In the genomic region with DNA sequence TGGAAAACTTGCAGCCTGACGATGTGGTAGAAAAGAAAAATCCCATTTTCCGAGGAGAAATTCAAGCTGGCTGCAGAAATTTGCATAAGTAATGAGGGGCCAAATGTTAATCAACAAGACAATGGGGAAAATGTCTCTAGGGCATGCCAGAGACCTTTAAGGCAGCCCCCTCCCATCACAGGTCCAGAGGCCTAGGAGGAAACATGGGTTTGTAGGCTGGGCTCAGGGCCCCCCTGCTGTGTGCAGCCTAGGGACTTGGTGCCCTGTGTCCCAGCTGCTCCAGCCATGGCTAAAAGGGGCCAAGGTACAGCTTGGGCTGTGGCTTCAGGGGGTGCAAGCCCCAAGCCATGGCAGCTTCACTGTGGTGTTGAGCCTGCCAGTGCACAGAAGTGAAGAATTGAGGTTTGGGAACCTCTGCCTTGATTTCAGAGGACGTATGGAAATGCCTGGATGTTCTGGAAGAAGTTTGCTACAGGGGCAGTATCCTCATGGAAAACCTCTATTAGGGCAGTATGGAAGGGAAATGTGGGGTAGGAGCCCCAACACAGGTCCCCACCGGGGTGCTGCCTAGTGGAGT, we compare ENCODE assay signal across 1 cellular context.
TF ChIP-seq lines count a peak whose summit lies in the region.

No MANE protein-coding gene starts in this region.

TF ChIP-seq in WTC11, 78 proteins besides CTCF, POLR2A, EP300 and RAD21 (continued from another document):
- TF ChIP-seq, protein P1, sequence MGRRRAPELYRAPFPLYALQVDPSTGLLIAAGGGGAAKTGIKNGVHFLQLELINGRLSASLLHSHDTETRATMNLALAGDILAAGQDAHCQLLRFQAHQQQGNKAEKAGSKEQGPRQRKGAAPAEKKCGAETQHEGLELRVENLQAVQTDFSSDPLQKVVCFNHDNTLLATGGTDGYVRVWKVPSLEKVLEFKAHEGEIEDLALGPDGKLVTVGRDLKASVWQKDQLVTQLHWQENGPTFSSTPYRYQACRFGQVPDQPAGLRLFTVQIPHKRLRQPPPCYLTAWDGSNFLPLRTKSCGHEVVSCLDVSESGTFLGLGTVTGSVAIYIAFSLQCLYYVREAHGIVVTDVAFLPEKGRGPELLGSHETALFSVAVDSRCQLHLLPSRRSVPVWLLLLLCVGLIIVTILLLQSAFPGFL (CRISPR knock-in tag; IDR thresholded peaks at IDR 0.05; ENCODE audit: borderline replicate concordance) = no peak
- peak; percentile 52; the same call in 1 of the 2 replicates for TF ChIP-seq FOXP1 (CRISPR knock-in tag; IDR thresholded peaks at IDR 0.05; ENCODE audit: borderline replicate concordance)
- 0 out of 2 replicates have a peak, but pooled peaks have one; percentile 37 for TF ChIP-seq FOXK1 (CRISPR knock-in tag; IDR thresholded peaks at IDR 0.05)
TF ChIP-seq in WTC11: peak in this region for 4.
